ENCODE assay signal across 8 cellular contexts in genomic region chr10:22437620-22438588, GRCh38.
DNase-seq lines count a peak whose midpoint lies in the region; ATAC-seq and TF ChIP-seq lines count a peak whose summit lies in the region.

No MANE protein-coding gene starts in this region.

- peak; percentile 26 for ATAC-seq in HG02759 (IDR thresholded peaks at IDR 0.05; ENCODE audit: unreplicated experiment)

- H4K20me1 ChIP-seq in PC-9 (ENCODE audit: insufficient read depth), result no peaks in the 10 kb centered on the region

- CTCF ChIA-PET in PC-9 (lab: Charles Lee), result interaction anchor here (0.6 to 1.5 kb wide), 3 partner anchors 100 to 430 kb away, joined by 4 to 11 read pairs (median 6); no protein-coding TSS in a partner anchor

- DNase-seq in activated T-cell treated with anti-CD3 and anti-CD28 coated beads for 4 hours (peak; percentile 30), PC-9 (no peak), coronary artery (ENCODE audit: low spot score) (no peak), suprapubic skin (ENCODE audit: low spot score in 2 of 2) (peak in 1 of 2 donors; percentile 70), NCI-H187 (lab: John Stamatoyannopoulos, UW) (no peak)
- DNase-seq in activated T-cell treated with anti-CD3 and anti-CD28 coated beads, Interleukin-2, amount 50 U/mL, for 48 hours, result no peak

- H3K27me3 ChIP-seq in PC-9 (ENCODE audit: insufficient read depth, low read depth) (no peaks in the 10 kb centered on the region), suprapubic skin (peaks cover 4% of the 10 kb centered on the region)

- TF ChIP-seq POLR2A in suprapubic skin (IDR thresholded peaks at IDR 0.05), result no peak

- no peak for TF ChIP-seq CTCF in PC-9 (conservative IDR thresholded peaks at IDR 0.05)
- no peak for TF ChIP-seq CTCF in coronary artery (IDR thresholded peaks at IDR 0.05)
- TF ChIP-seq CTCF in suprapubic skin (IDR thresholded peaks at IDR 0.05), result no peak

- no TSS peak for BruUV-seq in PC-9 (replicated peaks; lab: Mats Ljungman, UMichigan)

- peak overlapping the region; percentile 90 for H2AFZ ChIP-seq in PC-9

- peak overlapping the region; percentile 84 for H3K4me2 ChIP-seq in PC-9

- peaks cover 36% of the 10 kb centered on the region for H3K4me1 ChIP-seq in PC-9 (replicated peaks; ENCODE audit: insufficient read depth)
- H3K4me1 ChIP-seq in mesodermal cell (ENCODE audit: control insufficient read depth, insufficient read depth, low read length, poor library complexity, severe bottlenecking), result peaks cover 16% of the 10 kb centered on the region
- peaks cover 17% of the 10 kb centered on the region for H3K4me1 ChIP-seq in suprapubic skin

- no peaks in the 10 kb centered on the region for H3K9me2 ChIP-seq in PC-9 (ENCODE audit: insufficient read depth)

- no peaks in the 10 kb centered on the region for H3K9me3 ChIP-seq in PC-9 (ENCODE audit: insufficient read depth, low read depth)
- no peaks in the 10 kb centered on the region for H3K9me3 ChIP-seq in mesodermal cell (ENCODE audit: control insufficient read depth, low read length)
- H3K9me3 ChIP-seq in suprapubic skin, result no peaks in the 10 kb centered on the region

- H3K27ac ChIP-seq in PC-9, result peak overlapping the region; percentile 48
- peak overlapping the region; percentile 91 to 99 for H3K27ac ChIP-seq in coronary artery
- H3K27ac ChIP-seq in mesodermal cell (ENCODE audit: low read depth, low read length, severe bottlenecking), result peak overlapping the region; percentile 85
- peak overlapping the region; percentile 96 for H3K27ac ChIP-seq in suprapubic skin

- intact Hi-C loops in PC-9 (cut with micrococcal nuclease; ENCODE audit: unreplicated experiment), result loop anchor here (1.0 to 10.0 kb wide), 2 partner anchors 11 to 913 kb away; partner anchors contain the start of gene SKIDA1

- H3F3A ChIP-seq in PC-9 (ENCODE audit: insufficient read depth, low read depth), result peaks cover 14% of the 10 kb centered on the region

- POLR2A ChIA-PET in PC-9 (lab: Charles Lee; ENCODE audit: unreplicated experiment), result interaction anchor here (0.6 kb wide), 2 partner anchors 100 to 185 kb away, joined by 3 to 4 read pairs; no protein-coding TSS in a partner anchor

- H3K79me2 ChIP-seq in PC-9 (ENCODE audit: low read depth), result no peaks in the 10 kb centered on the region

- TF ChIP-seq EP300 in suprapubic skin (IDR thresholded peaks at IDR 0.05), result no peak

- H3K36me3 ChIP-seq in PC-9 (ENCODE audit: low read depth), result no peaks in the 10 kb centered on the region
- no peaks in the 10 kb centered on the region for H3K36me3 ChIP-seq in mesodermal cell (ENCODE audit: control insufficient read depth, insufficient read depth, low read length)
- no peaks in the 10 kb centered on the region for H3K36me3 ChIP-seq in suprapubic skin

- H3K4me3 ChIP-seq in PC-9 (peak overlapping the region; percentile 82), coronary artery (peak overlapping the region; percentile 75), mesodermal cell (ENCODE audit: extremely low read depth, insufficient read depth, low read length, poor library complexity, severe bottlenecking) (peak overlapping the region; percentile 50), suprapubic skin (peak overlapping the region; percentile 73)

- 8 to 12% methylated on average over 15 to 24 of the region's 27 CpGs for WGBS in mesodermal cell (ENCODE audit: insufficient coverage in 2 of 2), 2 experiments
- WGBS in suprapubic skin, result 6% methylated on average over 27 of the region's 27 CpGs
